13 cellular contexts compared by ENCODE assay signal in genomic region chr16:6573577-6573976, GRCh38.
DNase-seq lines count a peak whose midpoint lies in the region; ATAC-seq and TF ChIP-seq lines count a peak whose summit lies in the region.
"Had no signal": no experiment of that assay in that cellular context is flagged by ENCODE, and none has a peak within 500 bp of the region (broad histone marks: within the 10 kb centered on the region; RNA-seq: fewer than 3 reads in every experiment).

No MANE protein-coding gene starts in this region.

- H3K27me3 Mint-ChIP-seq in nephron (ENCODE audit: low read depth) = peaks cover 20% of the 10 kb centered on the region
- H3K27me3 Mint-ChIP-seq: B cell; stimulated activated naive B cell treated with anti-CD40 and anti-IgM and Interleukin-4, amounts not matched to agents 10 μg/mL and 1 μg/mL and 100 μg/mL, for 72 hours had no signal

- no peaks in the 10 kb centered on the region for H3K36me3 Mint-ChIP-seq in nephron (ENCODE audit: low read depth)
- H3K36me3 Mint-ChIP-seq: IgD-negative memory B cell; stimulated activated naive B cell treated with anti-CD40 and anti-IgM and Interleukin-4, amounts not matched to agents 10 μg/mL and 1 μg/mL and 100 μg/mL, for 72 hours had no signal

- H3K4me1 Mint-ChIP-seq in nephron = peaks cover 4% of the 10 kb centered on the region
- H3K4me1 Mint-ChIP-seq: B cell; IgD-negative memory B cell; stimulated activated naive B cell treated with anti-CD40 and anti-IgM and Interleukin-4, amounts not matched to agents 10 μg/mL and 1 μg/mL and 100 μg/mL, for 72 hours had no signal

- H3K27ac Mint-ChIP-seq in nephron = no peak overlapping the region
- H3K27ac Mint-ChIP-seq: B cell; IgD-negative memory B cell; stimulated activated naive B cell treated with anti-CD40 and anti-IgM and Interleukin-4, amounts not matched to agents 10 μg/mL and 1 μg/mL and 100 μg/mL, for 72 hours had no signal

- ATAC-seq in GM19324 (IDR thresholded peaks at IDR 0.05; ENCODE audit: low FRiP score, unreplicated experiment) = no peak
- ATAC-seq: stimulated activated naive B cell treated with anti-CD40 and anti-IgM and Interleukin-4, amounts not matched to agents 10 μg/mL and 1 μg/mL and 100 μg/mL, for 72 hours had no signal

- H3K9me3 Mint-ChIP-seq in nephron = no peaks in the 10 kb centered on the region

- DNase-seq in C1 segment of cervical spinal cord (lab: John Stamatoyannopoulos, UW) = peak in 13 of 14 donors; percentile 1 to 66 (median 36)
- DNase-seq in anterior cingulate cortex (lab: John Stamatoyannopoulos, UW) = peak in 55 of 58 donors; percentile 6 to 83 (median 57)
- DNase-seq in effector CD4-positive, alpha-beta T cell = no peak
- DNase-seq in stimulated activated CD4-positive, alpha-beta T cell treated with anti-CD3 and anti-CD28 coated beads, Interleukin-4, amount 100 ng/mL, for 4 hours = no peak
- no peak for DNase-seq in T-helper 9 cell
- DNase-seq: activated T-cell treated with anti-CD3 and anti-CD28 coated beads, Interleukin-2, amount 50 U/mL, for 48 hours; mammary epithelial cell; stimulated activated naive B cell treated with anti-CD40 and anti-IgM and Interleukin-4, amounts not matched to agents 10 μg/mL and 1 μg/mL and 100 μg/mL, for 72 hours had no signal

- no peak overlapping the region for H3K4me3 Mint-ChIP-seq in nephron
- H3K4me3 Mint-ChIP-seq: B cell; IgD-negative memory B cell; stimulated activated naive B cell treated with anti-CD40 and anti-IgM and Interleukin-4, amounts not matched to agents 10 μg/mL and 1 μg/mL and 100 μg/mL, for 72 hours had no signal

- TF ChIP-seq CTCF in LNCAP (IDR thresholded peaks at IDR 0.05) (peak; percentile 15; the same call in 1 of the 2 replicates), nephron (IDR thresholded peaks at IDR 0.05; ENCODE audit: unreplicated experiment in 3 of 3) (peak in 2 of 3 experiments; percentile 25 to 47)

Comparison
In these comparisons a context has a peak if more than half of its experiments do, and no peak if none do; other contexts are left out.
1. DNase-seq: peak in C1 segment of cervical spinal cord (13 of 14) and anterior cingulate cortex (55 of 58); none in effector CD4-positive, alpha-beta T cell (single experiment), stimulated activated CD4-positive, alpha-beta T cell treated with anti-CD3 and anti-CD28 coated beads, Interleukin-4, amount 100 ng/mL, for 4 hours (0 of 2) and T-helper 9 cell (single experiment).